1 cellular context compared by ENCODE assay signal in genomic region chr6:143450453-143451362, GRCh38.
A peak's percentile ranks its signal among the peaks of the same experiment; 100 is the strongest.
TF ChIP-seq lines count a peak whose summit lies in the region.

TSS of gene ADAT2 (minus strand) at chr6:143450695. CDS start at chr6:143450658, 37 bp downstream.
TSS of gene PEX3 (plus strand) at chr6:143450805. CDS start at chr6:143451043, 238 bp downstream.

TF ChIP-seq in HEK293, 187 proteins besides CTCF, POLR2A, EP300 and RAD21 (continued from another document and continues in another):
- TF ChIP-seq ATF2 (tag by site-specific recombination; IDR thresholded peaks at IDR 0.05; ENCODE audit: low read depth) (no peak), ZNF664 (tag by site-specific recombination; IDR thresholded peaks at IDR 0.05) (peak; percentile 71), OSR2 (tag by site-specific recombination; IDR thresholded peaks at IDR 0.05) (no peak), ZNF2 (tag by site-specific recombination; IDR thresholded peaks at IDR 0.05) (peak; percentile 99), ZNF654 (tag by site-specific recombination; IDR thresholded peaks at IDR 0.05; ENCODE audit: low read depth) (no peak; the same call in 1 of the 2 replicates), ZNF311 (tag by site-specific recombination; IDR thresholded peaks at IDR 0.05; ENCODE audit: borderline replicate concordance) (no peak), ZNF223 (tag by site-specific recombination; IDR thresholded peaks at IDR 0.05) (no peak), ZNF266 (tag by site-specific recombination; IDR thresholded peaks at IDR 0.05; ENCODE audit: low read depth) (no peak), ZNF121 (tag by site-specific recombination; IDR thresholded peaks at IDR 0.05) (peak; percentile 56; the same call in 1 of the 2 replicates), ZNF26 (tag by site-specific recombination; IDR thresholded peaks at IDR 0.05) (peak; percentile 48; the same call in 1 of the 2 replicates), ZBTB7A (tag by site-specific recombination; IDR thresholded peaks at IDR 0.05; ENCODE audit: low read depth) (peak; percentile 95; the same call in 1 of the 2 replicates), ZNF692 (tag by site-specific recombination; IDR thresholded peaks at IDR 0.05) (peak; percentile 95), ZNF184 (tag by site-specific recombination; IDR thresholded peaks at IDR 0.05) (peak; percentile 91), MEIS1 (CRISPR knock-in tag; IDR thresholded peaks at IDR 0.05; ENCODE audit: borderline replicate concordance) (no peak), HOXD13 (CRISPR knock-in tag; IDR thresholded peaks at IDR 0.05; ENCODE audit: borderline replicate concordance) (no peak), ZNF571 (tag by site-specific recombination; IDR thresholded peaks at IDR 0.05) (no peak), TCF7L2 (IDR thresholded peaks at IDR 0.05; ENCODE audit: borderline replicate concordance, low read depth, low read length) (no peak), ZNF768 (tag by site-specific recombination; IDR thresholded peaks at IDR 0.05) (peak; percentile 22; the same call in 1 of the 2 replicates), GLI4 (tag by site-specific recombination; IDR thresholded peaks at IDR 0.05) (peak; percentile 98), ZNF561 (tag by site-specific recombination; IDR thresholded peaks at IDR 0.05; ENCODE audit: borderline replicate concordance) (peak; percentile 98), ZNF707 (tag by site-specific recombination; IDR thresholded peaks at IDR 0.05) (no peak), ZNF830 (tag by site-specific recombination; IDR thresholded peaks at IDR 0.05; ENCODE audit: low read depth) (no peak), ZNF785 (tag by site-specific recombination; IDR thresholded peaks at IDR 0.05) (peak; percentile 95), PRDM6 (tag by site-specific recombination; IDR thresholded peaks at IDR 0.05) (no peak), ZFP3 (tag by site-specific recombination; IDR thresholded peaks at IDR 0.05; ENCODE audit: low read depth) (peak; percentile 58), ZNF488 (tag by site-specific recombination; IDR thresholded peaks at IDR 0.05) (peak; percentile 38; the same call in 1 of the 2 replicates), ZNF48 (tag by site-specific recombination; IDR thresholded peaks at IDR 0.05) (no peak), PATZ1 (tag by site-specific recombination; IDR thresholded peaks at IDR 0.05) (peak; percentile 74), ZNF596 (tag by site-specific recombination; IDR thresholded peaks at IDR 0.05) (peak; percentile 50; the same call in 1 of the 2 replicates), ZNF530 (tag by site-specific recombination; IDR thresholded peaks at IDR 0.05; ENCODE audit: low read depth) (no peak), TSHZ1 (tag by site-specific recombination; IDR thresholded peaks at IDR 0.05; ENCODE audit: borderline replicate concordance) (peak; percentile 93), ZNF701 (tag by site-specific recombination; IDR thresholded peaks at IDR 0.05) (0 out of 2 replicates have a peak, but pooled peaks have one; percentile 57), ZNF169 (tag by site-specific recombination; IDR thresholded peaks at IDR 0.05) (peak; percentile 66; the same call in 1 of the 2 replicates), ZNF354C (tag by site-specific recombination; IDR thresholded peaks at IDR 0.05; ENCODE audit: borderline replicate concordance, low read depth) (no peak), ZNF274 (IDR thresholded peaks at IDR 0.05; ENCODE audit: low read length) (no peak), ZNF274 (tag by site-specific recombination; IDR thresholded peaks at IDR 0.05; ENCODE audit: borderline replicate concordance) (no peak), ZNF202 (tag by site-specific recombination; IDR thresholded peaks at IDR 0.05; ENCODE audit: borderline replicate concordance) (no peak), KLF1 (tag by site-specific recombination; IDR thresholded peaks at IDR 0.05) (peak; percentile 74; the same call in 1 of the 2 replicates), ZNF558 (tag by site-specific recombination; IDR thresholded peaks at IDR 0.05) (peak; percentile 90), ZNF580 (tag by site-specific recombination; IDR thresholded peaks at IDR 0.05) (peak; percentile 97), ZNF658 (tag by site-specific recombination; IDR thresholded peaks at IDR 0.05) (no peak), ZNF514 (tag by site-specific recombination; IDR thresholded peaks at IDR 0.05) (no peak), ZNF704 (tag by site-specific recombination; IDR thresholded peaks at IDR 0.05) (no peak), ZNF132 (tag by site-specific recombination; IDR thresholded peaks at IDR 0.05; ENCODE audit: borderline replicate concordance) (no peak), ZNF76 (tag by site-specific recombination; IDR thresholded peaks at IDR 0.05; ENCODE audit: borderline replicate concordance, low read depth) (peak; percentile 92; the same call in 1 of the 2 replicates), KLF10 (tag by site-specific recombination; IDR thresholded peaks at IDR 0.05) (peak; percentile 86), ZNF555 (tag by site-specific recombination; conservative IDR thresholded peaks at IDR 0.05) (no peak), ZFP69B (tag by site-specific recombination; IDR thresholded peaks at IDR 0.05) (peak; percentile 88; the same call in 1 of the 2 replicates), IKZF3 (tag by site-specific recombination; IDR thresholded peaks at IDR 0.05) (peak; percentile 75), GLIS2 (tag by site-specific recombination; IDR thresholded peaks at IDR 0.05) (0 out of 2 replicates have a peak, but pooled peaks have one; percentile 36), ZNF211 (tag by site-specific recombination; IDR thresholded peaks at IDR 0.05; ENCODE audit: low read depth) (no peak), ZSCAN16 (tag by site-specific recombination; IDR thresholded peaks at IDR 0.05) (peak; percentile 64; the same call in 1 of the 2 replicates), ZNF529 (tag by site-specific recombination; IDR thresholded peaks at IDR 0.05; ENCODE audit: insufficient replicate concordance) (no peak), ZNF146 (tag by site-specific recombination; IDR thresholded peaks at IDR 0.05) (peak; percentile 89), ZNF792 (tag by site-specific recombination; IDR thresholded peaks at IDR 0.05) (no peak), ZNF248 (tag by site-specific recombination; IDR thresholded peaks at IDR 0.05) (no peak), PRDM1 (tag by site-specific recombination; IDR thresholded peaks at IDR 0.05) (peak; percentile 36; the same call in 1 of the 2 replicates), ZXDB (tag by site-specific recombination; IDR thresholded peaks at IDR 0.05) (peak; percentile 99), ZNF350 (tag by site-specific recombination; IDR thresholded peaks at IDR 0.05) (peak; percentile 91), GLIS1 (tag by site-specific recombination; IDR thresholded peaks at IDR 0.05) (no peak), ZNF175 (tag by site-specific recombination; IDR thresholded peaks at IDR 0.05) (no peak)
